ENCODE assay signal across 21 cellular contexts in the genomic region with DNA sequence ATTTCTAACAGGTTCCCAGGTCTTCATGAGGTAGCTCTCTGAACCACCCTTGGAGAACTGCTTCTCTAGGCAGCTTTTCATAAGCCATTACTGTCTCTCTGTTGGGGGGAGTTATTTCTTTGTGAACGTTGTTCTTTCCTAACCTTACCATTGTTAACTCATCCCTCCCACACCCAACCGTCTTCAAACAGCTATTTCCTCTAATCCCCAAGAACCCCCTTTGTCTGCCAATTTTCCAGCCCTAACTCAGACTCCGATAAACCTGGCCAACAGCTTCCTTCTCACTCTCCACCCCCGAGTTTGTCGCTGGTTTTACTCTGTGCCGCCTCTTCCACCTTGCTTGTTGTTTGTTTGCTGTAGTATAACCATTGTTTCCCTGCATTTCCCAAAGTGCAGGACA.
"Had no signal": no experiment of that assay in that cellular context is flagged by ENCODE, and none has a peak within 500 bp of the region (broad histone marks: within the 10 kb centered on the region; RNA-seq: fewer than 3 reads in every experiment).

No MANE protein-coding gene starts in this region.

- H3K36me3 ChIP-seq: esophagus muscularis mucosa, left lung, ovary, tibial artery, uterus, WERI-Rb-1 had no signal

- H3K4me3 ChIP-seq: body of pancreas, coronary artery, esophagus muscularis mucosa, hepatocyte, left lung, ovary, tibial artery, uterus had no signal

- FAIRE-seq: kidney had no signal

- H3K9me3 ChIP-seq: body of pancreas, esophagus muscularis mucosa, left lung, ovary, tibial artery, uterus had no signal

- H3K27ac ChIP-seq: body of pancreas, coronary artery, esophagus muscularis mucosa, hepatocyte, left lung, ovary, tibial artery, WERI-Rb-1 had no signal

- H3K27me3 ChIP-seq: body of pancreas, esophagus muscularis mucosa, hepatocyte, left lung, ovary, tibial artery, uterus had no signal

- ATAC-seq: activated CD8-positive, alpha-beta T cell treated with anti-CD3 and anti-CD28 coated beads for 36 hours; activated naive CD4-positive, alpha-beta T cell treated with anti-CD3 and anti-CD28 coated beads, Interleukin-2, amount 50 U/mL, for 72 hours; activated T-cell treated with anti-CD3 and anti-CD28 coated beads, Interleukin-2, amount 50 U/mL, for 72 hours; body of pancreas; left lung; stimulated activated memory B cell treated with anti-CD40 and anti-IgM and Interleukin-4, amounts not matched to agents 10 μg/mL and 1 μg/mL and 100 μg/mL, for 72 hours; T-cell had no signal

- DNase-seq: activated CD4-positive, alpha-beta T cell treated with anti-CD3 and anti-CD28 coated beads for 4 hours; activated CD8-positive, alpha-beta memory T cell treated with anti-CD3 and anti-CD28 coated beads, Interleukin-2, amount 50 U/mL, for 4 hours; activated CD8-positive, alpha-beta T cell treated with anti-CD3 and anti-CD28 coated beads for 36 hours; activated gamma-delta T cell; activated T-cell treated with anti-CD3 and anti-CD28 coated beads, Interleukin-2, amount 50 U/mL, for 72 hours; amniotic stem cell; body of pancreas; kidney; left lung; ovary; stimulated activated CD4-positive, alpha-beta T cell treated with anti-CD3 and anti-CD28 coated beads, Interleukin-2, amount 100 ng/mL, for 48 hours; T-cell; T-helper 9 cell; tibial artery; uterus; WERI-Rb-1 had no signal
